15 cellular contexts compared by ENCODE assay signal in the genomic region with DNA sequence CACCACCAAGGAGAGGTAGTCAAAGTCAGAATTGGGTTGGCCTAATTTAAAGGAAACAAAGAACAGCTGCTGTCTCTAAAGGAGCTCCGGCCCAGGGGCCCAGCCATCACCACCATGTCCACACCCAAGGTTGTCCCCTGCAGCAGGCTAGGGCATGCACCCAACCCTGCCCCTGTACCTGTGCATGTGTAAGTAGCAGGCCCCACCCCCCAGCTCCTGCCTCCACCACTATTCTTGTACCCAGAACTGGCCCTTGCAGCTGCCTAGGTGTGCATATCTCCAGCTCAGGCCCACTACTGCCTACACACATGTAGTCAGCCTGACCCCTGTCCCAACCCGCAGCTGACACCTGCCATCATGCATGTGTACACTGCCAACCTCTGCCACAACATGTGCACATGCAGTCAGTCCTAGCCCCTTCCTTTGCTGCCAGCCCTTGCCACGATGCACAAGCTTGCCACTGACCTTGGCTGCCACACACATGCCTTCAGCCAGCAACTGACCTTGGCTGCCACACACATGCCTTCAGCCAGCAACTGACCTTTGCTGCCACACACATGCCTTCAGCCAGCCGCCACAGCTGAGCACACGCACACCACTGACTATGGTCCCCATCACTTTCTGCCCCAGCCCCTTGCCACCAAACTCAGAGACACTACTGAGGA. TPM values are rescaled to one million over a fixed set of nuclear protein-coding genes. Genes with fewer than 3 reads are reported as not detected.
DNase-seq lines count a peak whose midpoint lies in the region; ATAC-seq, FAIRE-seq and TF ChIP-seq lines count a peak whose summit lies in the region.
"Had no signal": no experiment of that assay in that cellular context is flagged by ENCODE, and none has a peak within 500 bp of the region (broad histone marks: within the 10 kb centered on the region; RNA-seq: fewer than 3 reads in every experiment).

No MANE protein-coding gene starts in this region.

- no peak for TF ChIP-seq POLR2A in right lobe of liver (IDR thresholded peaks at IDR 0.05)
- no peak for TF ChIP-seq POLR2A in HepG2 (IDR thresholded peaks at IDR 0.05; ENCODE audit: insufficient read depth in 1 of 2, low read depth in 2 of 2, low read length in 2 of 2)

- H3K36me3 ChIP-seq in right lobe of liver, result no peaks in the 10 kb centered on the region
- no peaks in the 10 kb centered on the region for H3K36me3 ChIP-seq in HepG2 (replicated peaks in 1 of 2; ENCODE audit: control insufficient read depth in 1 of 2, insufficient read depth in 2 of 2, low read length in 2 of 2)
- no peaks in the 10 kb centered on the region for H3K36me3 ChIP-seq in left ventricle myocardium inferior
- H3K36me3 ChIP-seq in smooth muscle cell (ENCODE audit: low read depth), result no peaks in the 10 kb centered on the region
- H3K36me3 ChIP-seq: BLaER1 had no signal

- H3K9ac ChIP-seq in HepG2 (ENCODE audit: insufficient read depth, low read depth, low read length), result no peak overlapping the region
- H3K9ac ChIP-seq in smooth muscle cell (ENCODE audit: low read depth), result no peak overlapping the region
- H3K9ac ChIP-seq: BLaER1 had no signal

- H3K27me3 ChIP-seq in right lobe of liver (no peaks in the 10 kb centered on the region), HepG2 (ENCODE audit: control insufficient read depth in 1 of 2, insufficient read depth in 2 of 2, low read length in 2 of 2) (peaks cover 0 to 4% of the 10 kb centered on the region in 2 experiments; a peak in 1 of 5 replicates), left ventricle myocardium inferior (ENCODE audit: low read depth) (no peaks in the 10 kb centered on the region), smooth muscle cell (ENCODE audit: low read depth) (no peaks in the 10 kb centered on the region)
- H3K27me3 ChIP-seq: BLaER1 had no signal

- no peak for TF ChIP-seq CTCF in right lobe of liver (IDR thresholded peaks at IDR 0.05)
- TF ChIP-seq CTCF in HepG2 (CRISPR knock-in tag; IDR thresholded peaks at IDR 0.05), result no peak
- TF ChIP-seq CTCF in left ventricle myocardium inferior (IDR thresholded peaks at IDR 0.05; ENCODE audit: borderline replicate concordance), result no peak
- no peak for TF ChIP-seq CTCF in smooth muscle cell (IDR thresholded peaks at IDR 0.05; ENCODE audit: borderline replicate concordance, insufficient read depth, poor library complexity, severe bottlenecking)
- TF ChIP-seq CTCF in RWPE1 (conservative IDR thresholded peaks at IDR 0.05; ENCODE audit: low read depth), result no peak

- H3K9me3 ChIP-seq in right lobe of liver, result no peaks in the 10 kb centered on the region
- no peaks in the 10 kb centered on the region for H3K9me3 ChIP-seq in HepG2 (ENCODE audit: low read length)
- no peaks in the 10 kb centered on the region for H3K9me3 ChIP-seq in left ventricle myocardium inferior (replicated peaks)
- H3K9me3 ChIP-seq in smooth muscle cell (replicated peaks; ENCODE audit: low read depth), result peaks cover 3% of the 10 kb centered on the region
- H3K9me3 ChIP-seq: BLaER1 had no signal

- H3K27ac ChIP-seq in right lobe of liver (no peak overlapping the region), HepG2 (ENCODE audit: extremely low read length, insufficient read depth, low read length) (no peak overlapping the region), left ventricle myocardium inferior (replicated peaks) (peak overlapping the region; percentile 76), smooth muscle cell (ENCODE audit: low read depth) (no peak overlapping the region), RWPE1 (no peak overlapping the region)
- H3K27ac ChIP-seq: BLaER1 had no signal

- 36% methylated on average over 4 of the region's 5 CpGs for WGBS in right lobe of liver (ENCODE audit: insufficient coverage, low coverage, low lambda C conversion rate, missing lambda C conversion rate)
- 8% methylated on average over 5 of the region's 5 CpGs for WGBS in HepG2 (ENCODE audit: low lambda C conversion rate)
- 86% methylated on average over 5 of the region's 5 CpGs for WGBS in smooth muscle cell (ENCODE audit: low lambda C conversion rate)

- no peaks in the 10 kb centered on the region for H3F3A ChIP-seq in smooth muscle cell (ENCODE audit: low read depth)

- in situ Hi-C loops in HepG2 (cut with HindIII; ENCODE audit: extremely low pct_ligation_motif_present, low pct_unique_long_range_greater_than_20kb), result no loop called here

- no peak for TF ChIP-seq EP300 in HepG2 (IDR thresholded peaks at IDR 0.05; ENCODE audit: low read depth in 2 of 2, low read length in 2 of 2)
- TF ChIP-seq EP300 in HepG2 (CRISPR knock-in tag; IDR thresholded peaks at IDR 0.05; ENCODE audit: borderline replicate concordance), result no peak

- H3K4me1 ChIP-seq in right lobe of liver (no peaks in the 10 kb centered on the region), HepG2 (ENCODE audit: insufficient read depth, low read length) (no peaks in the 10 kb centered on the region), left ventricle myocardium inferior (peaks cover 58% of the 10 kb centered on the region), smooth muscle cell (ENCODE audit: low read depth) (no peaks in the 10 kb centered on the region)
- H3K4me1 ChIP-seq: BLaER1, Caco-2 had no signal

- BruUV-seq in HepG2 (replicated peaks; lab: Mats Ljungman, UMichigan), result no TSS peak

- ATAC-seq in right lobe of liver (peak in 3 of 4 donors; percentile 22 to 81 (median 35)), HepG2 (no peak), left lobe of liver (peak; percentile 88), HG03095 (IDR thresholded peaks at IDR 0.05; ENCODE audit: unreplicated experiment) (no peak)

- POLR2A ChIA-PET in HepG2 (lab: Yijun Ruan, JAX) (no interaction called here), RWPE1 (lab: Yijun Ruan, JAX; ENCODE audit: low non-redundant PET) (no interaction called here)

- H2AFZ ChIP-seq in HepG2 (ENCODE audit: low read length), result no peak overlapping the region
- no peak overlapping the region for H2AFZ ChIP-seq in smooth muscle cell (ENCODE audit: low read depth)

- H4K20me1 ChIP-seq in HepG2 (ENCODE audit: insufficient read depth, low read length), result no peaks in the 10 kb centered on the region
- H4K20me1 ChIP-seq in smooth muscle cell (ENCODE audit: low read depth), result no peaks in the 10 kb centered on the region
- H4K20me1 ChIP-seq: BLaER1 had no signal

- H3K4me2 ChIP-seq in HepG2 (ENCODE audit: low read depth, low read length) (no peak overlapping the region), smooth muscle cell (no peak overlapping the region)
- H3K4me2 ChIP-seq: BLaER1 had no signal

- DNase-seq in right lobe of liver, result peak in 2 of 3 donors; percentile 49 to 54
- DNase-seq in HepG2 (ENCODE audit: low spot score), result no peak
- peak; percentile 44 for DNase-seq in left ventricle myocardium inferior
- peak; percentile 44 for DNase-seq in left lobe of liver (ENCODE audit: low spot score)
- DNase-seq in smooth muscle cell (lab: John Stamatoyannopoulos, UW; ENCODE audit: unreplicated experiment), result no peak
- no peak for DNase-seq in RWPE1 (ENCODE audit: low spot score)
- no peak for DNase-seq in NCI-H82 (lab: John Stamatoyannopoulos, UW)
- DNase-seq: 8988T; AML-193; Caco-2; CD8-positive, alpha-beta memory T cell; H7 had no signal

- FAIRE-seq in HepG2 (lab: Jason Lieb, UNC), result no peak
- FAIRE-seq: GM18507 had no signal

- CTCF ChIA-PET in HepG2 (lab: Yijun Ruan, JAX; ENCODE audit: low intra/inter-chr PET ratio, low total read pairs) (no interaction called here), RWPE1 (lab: Yijun Ruan, JAX) (interaction anchor here (0.6 kb wide), 1 partner anchor 480 kb away, joined by 4 read pairs; no protein-coding TSS in a partner anchor)

- H3K4me3 ChIP-seq in right lobe of liver (no peak overlapping the region), HepG2 (replicated peaks in 1 of 3; ENCODE audit: insufficient read depth in 1 of 3, low read depth in 2 of 3, low read length in 3 of 3) (no peak overlapping the region), left ventricle myocardium inferior (no peak overlapping the region), smooth muscle cell (no peak overlapping the region)
- H3K4me3 ChIP-seq: BLaER1 had no signal

- no peak for TF ChIP-seq RAD21 in HepG2 (CRISPR knock-in tag; IDR thresholded peaks at IDR 0.05)

- H3K79me2 ChIP-seq in HepG2 (ENCODE audit: insufficient read depth, low read length) (no peaks in the 10 kb centered on the region), smooth muscle cell (ENCODE audit: low read depth) (no peaks in the 10 kb centered on the region)

- intact Hi-C loops in right lobe of liver (cut with DNase I) (no loop called here), HepG2 (cut with micrococcal nuclease; ENCODE audit: unreplicated experiment) (no loop called here), left ventricle myocardium inferior (cut with micrococcal nuclease) (no loop called here)

TF ChIP-seq in HepG2, 621 proteins besides CTCF, POLR2A, EP300 and RAD21 (continues in another document):
- TF ChIP-seq ZNF776 (CRISPR knock-in tag; IDR thresholded peaks at IDR 0.05) (no peak), ZNF205 (CRISPR knock-in tag; IDR thresholded peaks at IDR 0.05) (no peak), RFX5 (IDR thresholded peaks at IDR 0.05; ENCODE audit: low read depth, low read length) (no peak)

RNA-seq across cellular contexts. Expression of a gene that starts 39.7 kb away (rescaled TPM):
- 1 to 10 TPM in 2 of 6 experiments, under 1 TPM in 4; 0.29 to 6.5 (median 0.76) TPM for total RNA-seq in right lobe of liver
- total RNA-seq in HepG2 (2016; rRNA removed; fragmentation: Illumina TruSeq; extraction: Trizol), result not detected in 2 replicates
- total RNA-seq in HepG2 (2016; cell fraction: cytosol; rRNA removed; fragmentation: Illumina TruSeq; extraction: Trizol; ENCODE audit: low read depth), result not detected in 2 replicates
- not detected in 2 replicates for total RNA-seq in HepG2 (2016; cell fraction: insoluble cytoplasmic fraction; rRNA removed; fragmentation: Illumina TruSeq; extraction: Trizol)
- not detected in 2 replicates for total RNA-seq in HepG2 (2016; cell fraction: membrane; rRNA removed; fragmentation: Illumina TruSeq; extraction: Trizol)
- not detected in 2 replicates for total RNA-seq in HepG2 (2016; cell fraction: nucleus; rRNA removed; fragmentation: Illumina TruSeq; extraction: Trizol)
- polyA plus RNA-seq in HepG2 (2011; rRNA removed), result 0.07 TPM in 1 of 2 replicates, not detected in the other
- polyA plus RNA-seq in HepG2 (2011; cell fraction: cytosol; rRNA removed), result 0.05 TPM in 1 of 2 replicates, not detected in the other
- not detected in 2 replicates for polyA plus RNA-seq in HepG2 (2011; cell fraction: nucleus; rRNA removed)
- not detected in 2 replicates for polyA plus RNA-seq in HepG2 (2012)
- not detected in 2 replicates for polyA plus RNA-seq in HepG2 (2016; cell fraction: cytosol; fragmentation: Illumina TruSeq; extraction: Trizol; ENCODE audit: low read depth)
- polyA plus RNA-seq in HepG2 (2016; cell fraction: insoluble cytoplasmic fraction; fragmentation: Illumina TruSeq; extraction: Trizol; ENCODE audit: low read depth), result not detected in 2 replicates
- not detected in 2 replicates for polyA plus RNA-seq in HepG2 (2016; cell fraction: membrane; fragmentation: Illumina TruSeq; extraction: Trizol; ENCODE audit: low read depth)
- not detected in 2 replicates for polyA plus RNA-seq in HepG2 (2016; cell fraction: nucleus; fragmentation: Illumina TruSeq; extraction: Trizol; ENCODE audit: insufficient read depth, low read depth)
- 5.0 TPM in 1 of 2 replicates, not detected in the other for polyA minus RNA-seq in HepG2 (2011; rRNA and poly(A)+ RNA removed; ENCODE audit: low replicate concordance)
- polyA minus RNA-seq in HepG2 (2011; cell fraction: cytosol; rRNA and poly(A)+ RNA removed), result not detected in 2 replicates
- 0.64 and 1.2 TPM in 2 replicates for polyA minus RNA-seq in HepG2 (2011; cell fraction: nucleus; rRNA and poly(A)+ RNA removed)
- 325 TPM for total RNA-seq in left ventricle myocardium inferior
- 0.63 TPM for total RNA-seq in left lobe of liver
- total RNA-seq in smooth muscle cell, result 1.0 and 5.1 TPM in 2 replicates
- polyA plus RNA-seq in smooth muscle cell, result 0.28 and 0.47 TPM in 2 replicates
- total RNA-seq: CD8-positive, alpha-beta memory T cell had no signal
- polyA plus RNA-seq: CD8-positive, alpha-beta memory T cell had no signal

Comparison
In these comparisons a context has a peak if more than half of its experiments do, and no peak if none do; other contexts are left out.
1. ATAC-seq: peak in right lobe of liver (3 of 4) and left lobe of liver (single experiment); none in HepG2 (single experiment) and HG03095 (single experiment).
2. DNase-seq: peak in right lobe of liver (2 of 3), left ventricle myocardium inferior (single experiment) and left lobe of liver (single experiment); none in HepG2 (single experiment), smooth muscle cell (single experiment), RWPE1 (single experiment) and NCI-H82 (single experiment).
3. RNA of a gene that starts 39.7 kb away (total RNA-seq): 325 TPM in left ventricle myocardium inferior (single experiment); 1.0 to 5.1 TPM in smooth muscle cell, 0.29 to 6.5 TPM in right lobe of liver, 0.63 TPM in left lobe of liver (single experiment) and not detected in HepG2; every median in the first group is over 10 times any median in the second.